In genomic region chr16:634996-635395, GRCh38 we compare ENCODE assay signal across 11 cellular contexts. TPM values are rescaled to one million over a fixed set of nuclear protein-coding genes. Genes with fewer than 3 reads are reported as not detected.
DNase-seq lines count a peak whose midpoint lies in the region; ATAC-seq and TF ChIP-seq lines count a peak whose summit lies in the region.
"Had no signal": no experiment of that assay in that cellular context is flagged by ENCODE, and none has a peak within 500 bp of the region (broad histone marks: within the 10 kb centered on the region; RNA-seq: fewer than 3 reads in every experiment).

No MANE protein-coding gene starts in this region.

- peaks cover 29% of the 10 kb centered on the region for H4K20me1 ChIP-seq in neural progenitor cell (ENCODE audit: low read depth)

- H3K9me3 ChIP-seq in CD8-positive, alpha-beta memory T cell (ENCODE audit: low read length): no peaks in the 10 kb centered on the region
- H3K9me3 ChIP-seq in neural progenitor cell (ENCODE audit: low read depth) (no peaks in the 10 kb centered on the region), gastrocnemius medialis (no peaks in the 10 kb centered on the region)

- H3K4me1 Mint-ChIP-seq in CD8-positive, alpha-beta memory T cell: peaks cover 0 to 20% (median 10%) of the 10 kb centered on the region in 3 donors
- peaks cover 26% of the 10 kb centered on the region for H3K4me1 Mint-ChIP-seq in neural progenitor cell

- peak overlapping the region; percentile 80 for H3K27ac ChIP-seq in CD8-positive, alpha-beta memory T cell (ENCODE audit: low read depth, low read length)
- no peak overlapping the region for H3K27ac ChIP-seq in neural progenitor cell
- peak overlapping the region in 1 of 4 donors; percentile 97 for H3K27ac ChIP-seq in gastrocnemius medialis

- H3K79me2 ChIP-seq in neural progenitor cell (ENCODE audit: low read depth): peaks cover 12% of the 10 kb centered on the region

- H3K36me3 Mint-ChIP-seq in CD8-positive, alpha-beta memory T cell: peaks cover 0 to 10% (median 0%) of the 10 kb centered on the region in 3 donors
- H3K36me3 Mint-ChIP-seq in neural progenitor cell: peaks cover 3% of the 10 kb centered on the region

- H3K27ac Mint-ChIP-seq in CD8-positive, alpha-beta memory T cell: peak overlapping the region in 1 of 8 donors; percentile 21
- H3K27ac Mint-ChIP-seq in neural progenitor cell: no peak overlapping the region

- peaks cover 16% of the 10 kb centered on the region for H3K4me1 ChIP-seq in CD8-positive, alpha-beta memory T cell (ENCODE audit: insufficient read depth, low read length)
- H3K4me1 ChIP-seq in neural progenitor cell (peaks cover 27% of the 10 kb centered on the region), gastrocnemius medialis (peaks cover 18 to 24% of the 10 kb centered on the region in 2 donors)

- no peak overlapping the region for H3K9ac ChIP-seq in neural progenitor cell

- peaks cover 0 to 3% (median 0%) of the 10 kb centered on the region in 5 donors for H3K9me3 Mint-ChIP-seq in CD8-positive, alpha-beta memory T cell
- peaks cover 3% of the 10 kb centered on the region for H3K9me3 Mint-ChIP-seq in neural progenitor cell

- peak overlapping the region; percentile 83 for H3K4me2 ChIP-seq in neural progenitor cell

- peaks cover 0 to 7% of the 10 kb centered on the region in 2 donors for H3K27me3 Mint-ChIP-seq in CD8-positive, alpha-beta memory T cell
- H3K27me3 Mint-ChIP-seq in neural progenitor cell (ENCODE audit: insufficient read depth, low read depth): peaks cover 13% of the 10 kb centered on the region

- CTCF ChIA-PET in CD8-positive, alpha-beta memory T cell (lab: Charles Lee): no interaction called here

- H3K27me3 ChIP-seq in CD8-positive, alpha-beta memory T cell (ENCODE audit: insufficient read depth, low read length, poor library complexity, severe bottlenecking): no peaks in the 10 kb centered on the region
- no peaks in the 10 kb centered on the region for H3K27me3 ChIP-seq in neural progenitor cell
- no peaks in the 10 kb centered on the region for H3K27me3 ChIP-seq in gastrocnemius medialis

- ATAC-seq in GM18505 (IDR thresholded peaks at IDR 0.05; ENCODE audit: unreplicated experiment): no peak
- ATAC-seq in HG03378 (IDR thresholded peaks at IDR 0.05; ENCODE audit: unreplicated experiment): no peak
- ATAC-seq in gastrocnemius medialis: no peak

- H3K36me3 ChIP-seq in CD8-positive, alpha-beta memory T cell (ENCODE audit: insufficient read depth, low read length): no peaks in the 10 kb centered on the region
- H3K36me3 ChIP-seq in neural progenitor cell: no peaks in the 10 kb centered on the region
- H3K36me3 ChIP-seq in gastrocnemius medialis: peaks cover 0 to 8% of the 10 kb centered on the region in 2 donors

- TF ChIP-seq CTCF in LNCaP clone FGC (IDR thresholded peaks at IDR 0.05; ENCODE audit: control insufficient read depth, extremely low read depth, insufficient read depth) (no peak), cardiac fibroblast (IDR thresholded peaks at IDR 0.05; ENCODE audit: low read depth, low read length) (no peak), neural progenitor cell (IDR thresholded peaks at IDR 0.05) (no peak), gastrocnemius medialis (IDR thresholded peaks at IDR 0.05 in 4 of 5, conservative IDR thresholded peaks at IDR 0.05 in 1 of 5) (no peak)

- POLR2A ChIA-PET in CD8-positive, alpha-beta memory T cell (lab: Charles Lee): no interaction called here

- peak overlapping the region; percentile 37 to 88 (median 64) for H3K4me3 Mint-ChIP-seq in CD8-positive, alpha-beta memory T cell
- peak overlapping the region; percentile 74 for H3K4me3 Mint-ChIP-seq in neural progenitor cell

- no peak for DNase-seq in CD8-positive, alpha-beta memory T cell
- DNase-seq in LNCaP clone FGC (ENCODE audit: low read depth) (no peak), cardiac fibroblast (ENCODE audit: low read depth in 2 of 2) (no peak), neural progenitor cell (ENCODE audit: low spot score) (no peak), NCI-H2227 treated with DMSO at 0.1 percent for 48 hours (lab: John Stamatoyannopoulos, UW) (no peak), gastrocnemius medialis (no peak)
- DNase-seq: head of caudate nucleus; NCI-H2081; stimulated activated CD4-positive, alpha-beta T cell treated with anti-CD3 and anti-CD28 coated beads, Interleukin-2, amount 100 ng/mL, for 24 hours had no signal

- no peak overlapping the region for H2AFZ ChIP-seq in neural progenitor cell (replicated peaks)

- intact Hi-C loops in gastrocnemius medialis (cut with DNase I; ENCODE audit: low total_unique reads): no loop called here

- TF ChIP-seq POLR2A in GM18505 (IDR thresholded peaks at IDR 0.05; ENCODE audit: borderline replicate concordance, extremely low read depth, insufficient read depth, insufficient read length) (no peak), gastrocnemius medialis (IDR thresholded peaks at IDR 0.05) (no peak)

- peak overlapping the region; percentile 81 for H3K4me3 ChIP-seq in CD8-positive, alpha-beta memory T cell (ENCODE audit: low read length)
- H3K4me3 ChIP-seq in LNCaP clone FGC (ENCODE audit: low read depth, low read length) (peak overlapping the region; percentile 87), cardiac fibroblast (replicated peaks in 1 of 2; ENCODE audit: low read depth in 2 of 2, low read length in 2 of 2) (peak overlapping the region; percentile 75 to 81), neural progenitor cell (peak overlapping the region; percentile 79), gastrocnemius medialis (peak overlapping the region in 2 of 4 donors; percentile 81 to 98)

- peaks cover 30% of the 10 kb centered on the region for H3F3A ChIP-seq in neural progenitor cell (ENCODE audit: low read depth)

- in situ Hi-C loops in gastrocnemius medialis (cut with MboI; ENCODE audit: low sequenced_read_pairs in 4 of 4): no loop called here

RNA-seq across cellular contexts. Expression of gene METTL26, which starts 1.1 kb away (rescaled TPM):
- 100 to 1,000 TPM; 129 TPM for total RNA-seq in CD8-positive, alpha-beta memory T cell
- polyA plus RNA-seq in CD8-positive, alpha-beta memory T cell: 97.4 TPM
- total RNA-seq in neural progenitor cell (ENCODE audit: low replicate concordance) (46.0 and 125 TPM in 2 replicates), gastrocnemius medialis (100 to 1,000 TPM; 114 to 212 (median 141) TPM)

RNA-seq across cellular contexts. Expression of gene WFIKKN1, which starts 4.2 kb away (rescaled TPM):
- total RNA-seq in CD8-positive, alpha-beta memory T cell: under 1 TPM; 0.11 to 0.22 TPM
- polyA plus RNA-seq in CD8-positive, alpha-beta memory T cell: 0.09 TPM
- total RNA-seq in neural progenitor cell (ENCODE audit: low replicate concordance) (5.9 and 22.5 TPM in 2 replicates), gastrocnemius medialis (1 to 10 TPM in 3 of 4 donors, under 1 TPM in 1; 0.12 to 3.2 (median 1.3) TPM)

RNA-seq across cellular contexts. Expression of gene MCRIP2, which starts 6.6 kb away (rescaled TPM):
- 10 to 100 TPM; 59.3 to 64.8 TPM for total RNA-seq in CD8-positive, alpha-beta memory T cell
- 24.9 TPM for polyA plus RNA-seq in CD8-positive, alpha-beta memory T cell
- total RNA-seq in neural progenitor cell (ENCODE audit: low replicate concordance): 1.5 and 4.7 TPM in 2 replicates
- 100 to 1,000 TPM in 3 of 4 donors, 10 to 100 TPM in 1; 59.6 to 155 (median 114) TPM for total RNA-seq in gastrocnemius medialis

RNA-seq across cellular contexts. Expression of gene WDR90, which starts 14.2 kb away (rescaled TPM):
- total RNA-seq in CD8-positive, alpha-beta memory T cell: 10 to 100 TPM; 69.6 to 78.4 TPM
- polyA plus RNA-seq in CD8-positive, alpha-beta memory T cell: 1.4 TPM
- total RNA-seq in neural progenitor cell (ENCODE audit: low replicate concordance) (9.3 and 33.4 TPM in 2 replicates), gastrocnemius medialis (1 to 10 TPM; 2.9 to 9.8 (median 6.5) TPM)

RNA-seq across cellular contexts. Expression of gene RHOT2, which starts 32.9 kb away (rescaled TPM):
- 100 to 1,000 TPM; 140 to 151 TPM for total RNA-seq in CD8-positive, alpha-beta memory T cell
- 49.6 TPM for polyA plus RNA-seq in CD8-positive, alpha-beta memory T cell
- 34.0 and 138 TPM in 2 replicates for total RNA-seq in neural progenitor cell (ENCODE audit: low replicate concordance)
- total RNA-seq in gastrocnemius medialis: 10 to 100 TPM; 20.9 to 41.6 (median 27.3) TPM

Comparison
In these comparisons a context has a peak if more than half of its experiments do, and no peak if none do; other contexts are left out.
1. RNA of gene MCRIP2, which starts 6.6 kb away (total RNA-seq): 59.6 to 155 TPM in gastrocnemius medialis and 59.3 to 64.8 TPM in CD8-positive, alpha-beta memory T cell; 1.5 to 4.7 TPM in neural progenitor cell; every median in the first group is over 10 times any median in the second.